In genomic region chr11:19071255-19071654, GRCh38 we compare ENCODE assay signal across 1 cellular context.
TF ChIP-seq lines count a peak whose summit lies in the region.

No MANE protein-coding gene starts in this region.

TF ChIP-seq in K562, 482 proteins besides CTCF, POLR2A, EP300 and RAD21 (continued from another document and continues in another):
- TF ChIP-seq MGA (IDR thresholded peaks at IDR 0.05) (no peak), ZNF830 (CRISPR knock-in tag; IDR thresholded peaks at IDR 0.05) (no peak), CC2D1A (IDR thresholded peaks at IDR 0.05) (peak; percentile 69), HDGF (IDR thresholded peaks at IDR 0.05) (no peak), NCOA4 (IDR thresholded peaks at IDR 0.05; ENCODE audit: partially characterized antibody) (no peak), MIER1 (IDR thresholded peaks at IDR 0.05; ENCODE audit: low read depth) (no peak), YBX1 (IDR thresholded peaks at IDR 0.05) (no peak), RBM15 (IDR thresholded peaks at IDR 0.05; ENCODE audit: insufficient read depth, low read length) (no peak), ZBTB17 (CRISPR knock-in tag; IDR thresholded peaks at IDR 0.05) (no peak), CEBPG (CRISPR knock-in tag; IDR thresholded peaks at IDR 0.05) (no peak), CEBPG (tag; conservative IDR thresholded peaks at IDR 0.05 in 1 of 2, IDR thresholded peaks at IDR 0.05 in 1 of 2) (peak; percentile 36 to 55; a peak in 1 of 4 replicates), ARHGAP35 (IDR thresholded peaks at IDR 0.05; ENCODE audit: partially characterized antibody) (no peak), ARID2 (IDR thresholded peaks at IDR 0.05) (peak; percentile 84), TARDBP (IDR thresholded peaks at IDR 0.05) (no peak), ZKSCAN1 (IDR thresholded peaks at IDR 0.05; ENCODE audit: low read depth, low read length) (0 out of 2 replicates have a peak, but pooled peaks have one; percentile 29), CXXC5 (CRISPR knock-in tag; IDR thresholded peaks at IDR 0.05) (peak; percentile 38; the same call in 1 of the 2 replicates), LCOR (CRISPR knock-in tag; IDR thresholded peaks at IDR 0.05) (peak; percentile 50; the same call in 1 of the 2 replicates), CTBP1 (IDR thresholded peaks at IDR 0.05; ENCODE audit: borderline replicate concordance) (no peak), TEAD4 (IDR thresholded peaks at IDR 0.05; ENCODE audit: low read length) (peak; percentile 38; the same call in 1 of the 2 replicates), TEAD4 (CRISPR knock-in tag; IDR thresholded peaks at IDR 0.05; ENCODE audit: borderline replicate concordance) (no peak), TEAD1 (CRISPR knock-in tag; IDR thresholded peaks at IDR 0.05) (peak in 1 of 2 experiments; percentile 36; a peak in 1 of 4 replicates), TFAP4 (CRISPR knock-in tag; IDR thresholded peaks at IDR 0.05; ENCODE audit: borderline replicate concordance) (0 out of 2 replicates have a peak, but pooled peaks have one; percentile 14), ZNF133 (CRISPR knock-in tag; IDR thresholded peaks at IDR 0.05) (no peak), CREB1 (IDR thresholded peaks at IDR 0.05) (no peak), CREB1 (CRISPR knock-in tag; IDR thresholded peaks at IDR 0.05) (peak; percentile 62), SPI1 (IDR thresholded peaks at IDR 0.05; ENCODE audit: borderline replicate concordance, low read depth, low read length) (no peak), RB1 (IDR thresholded peaks at IDR 0.05; ENCODE audit: low read depth) (peak; percentile 84), CTCFL (IDR thresholded peaks at IDR 0.05; ENCODE audit: borderline replicate concordance, insufficient read depth, low read depth, low read length, poor library complexity, severe bottlenecking) (peak; percentile 72), ESRRA (IDR thresholded peaks at IDR 0.05; ENCODE audit: borderline replicate concordance, low read depth) (peak; percentile 56; the same call in 1 of the 2 replicates), PBX2 (CRISPR knock-in tag; IDR thresholded peaks at IDR 0.05; ENCODE audit: low read depth) (no peak), PBX2 (tag; conservative IDR thresholded peaks at IDR 0.05; ENCODE audit: low read depth) (no peak), TRIM24 (IDR thresholded peaks at IDR 0.05) (no peak), HMBOX1 (IDR thresholded peaks at IDR 0.05) (no peak), XRCC5 (IDR thresholded peaks at IDR 0.05; ENCODE audit: low read depth, low read length) (0 out of 2 replicates have a peak, but pooled peaks have one; percentile 33), E2F1 (CRISPR knock-in tag; IDR thresholded peaks at IDR 0.05) (no peak), ZNF384 (IDR thresholded peaks at IDR 0.05; ENCODE audit: low read depth, low read length) (peak; percentile 63), ZBTB2 (IDR thresholded peaks at IDR 0.05) (no peak), MAFF (IDR thresholded peaks at IDR 0.05; ENCODE audit: low read length) (peak; percentile 41), CBX3 (IDR thresholded peaks at IDR 0.05; ENCODE audit: borderline replicate concordance in 1 of 2, low read length in 2 of 2) (peak in 1 of 2 experiments; percentile 37; a peak in 1 of 3 replicates), ZNF124 (CRISPR knock-in tag; IDR thresholded peaks at IDR 0.05) (no peak), KDM1A (IDR thresholded peaks at IDR 0.05) (no peak), CEBPB (tag; IDR thresholded peaks at IDR 0.05) (peak; percentile 61), GATAD2B (IDR thresholded peaks at IDR 0.05; ENCODE audit: borderline replicate concordance) (no peak), KLF16 (IDR thresholded peaks at IDR 0.05) (0 out of 2 replicates have a peak, but pooled peaks have one; percentile 46)
